In genomic region chr17:57089391-57089790, GRCh38 we compare ENCODE assay signal across 18 cellular contexts.
"Had no signal": no experiment of that assay in that cellular context is flagged by ENCODE, and none has a peak within 500 bp of the region (broad histone marks: within the 10 kb centered on the region; RNA-seq: fewer than 3 reads in every experiment).

No MANE protein-coding gene starts in this region.

- FAIRE-seq: colon, endothelial cell of umbilical vein had no signal

- H3K4me3 ChIP-seq: cardiac muscle cell, skin epidermis had no signal

- H3K4me3 Mint-ChIP-seq: activated CD8-positive, alpha-beta memory T cell treated with anti-CD3 and anti-CD28 coated beads, Interleukin-2, amount 10 ng/mL, durations not matched to agents 7 days and 5 days; activated naive CD8-positive, alpha-beta T cell treated with anti-CD3 and anti-CD28 coated beads, Interleukin-2, amount 10 ng/mL, durations not matched to agents 7 days and 5 days; activated T-cell treated with anti-CD3 and anti-CD28 coated beads, Interleukin-2, amount 50 U/mL, for 4 hours; immature natural killer cell; memory B cell; natural killer cell treated with Interleukin-12 subunit alpha and Interleukin-12 subunit beta and Interleukin-15 and Interleukin-18, amount 100 ng/mL, for 72 hours had no signal

- H3K27ac Mint-ChIP-seq: activated CD8-positive, alpha-beta memory T cell treated with anti-CD3 and anti-CD28 coated beads, Interleukin-2, amount 10 ng/mL, durations not matched to agents 7 days and 5 days; activated naive CD8-positive, alpha-beta T cell treated with anti-CD3 and anti-CD28 coated beads, Interleukin-2, amount 10 ng/mL, durations not matched to agents 7 days and 5 days; memory B cell; natural killer cell treated with Interleukin-12 subunit alpha and Interleukin-12 subunit beta and Interleukin-15 and Interleukin-18, amount 100 ng/mL, for 72 hours; progenitor cell of endocrine pancreas had no signal

- H3K27me3 ChIP-seq: cardiac muscle cell had no signal

- DNase-seq: activated CD4-positive, alpha-beta T cell treated with anti-CD3 and anti-CD28 coated beads, Interleukin-2, amount 50 U/mL, for 4 hours; activated CD4-positive, CD25-positive, alpha-beta regulatory T cell treated with anti-CD3 and anti-CD28 coated beads, Interleukin-2, amount 50 U/mL, for 72 hours; activated CD8-positive, alpha-beta memory T cell treated with anti-CD3 and anti-CD28 coated beads, Interleukin-2, amount 10 ng/mL, durations not matched to agents 7 days and 5 days; activated gamma-delta T cell; activated naive CD8-positive, alpha-beta T cell treated with anti-CD3 and anti-CD28 coated beads, Interleukin-2, amount 10 ng/mL, durations not matched to agents 7 days and 5 days; activated T-cell treated with anti-CD3 and anti-CD28 coated beads, Interleukin-2, amount 50 U/mL, for 4 hours; aorta; immature natural killer cell; occipital lobe; stimulated activated CD4-positive, alpha-beta T cell treated with anti-CD3 and anti-CD28 coated beads, Interleukin-4, amount 100 ng/mL, for 4 hours; trophoblast cell had no signal

- H3K36me3 Mint-ChIP-seq: activated naive CD8-positive, alpha-beta T cell treated with anti-CD3 and anti-CD28 coated beads, Interleukin-2, amount 10 ng/mL, durations not matched to agents 7 days and 5 days; natural killer cell treated with Interleukin-12 subunit alpha and Interleukin-12 subunit beta and Interleukin-15 and Interleukin-18, amount 100 ng/mL, for 72 hours had no signal

- H3K27me3 Mint-ChIP-seq: activated CD8-positive, alpha-beta memory T cell treated with anti-CD3 and anti-CD28 coated beads, Interleukin-2, amount 10 ng/mL, durations not matched to agents 7 days and 5 days; activated naive CD8-positive, alpha-beta T cell treated with anti-CD3 and anti-CD28 coated beads, Interleukin-2, amount 10 ng/mL, durations not matched to agents 7 days and 5 days; memory B cell; progenitor cell of endocrine pancreas had no signal

- H3K9me3 Mint-ChIP-seq: activated naive CD8-positive, alpha-beta T cell treated with anti-CD3 and anti-CD28 coated beads, Interleukin-2, amount 10 ng/mL, durations not matched to agents 7 days and 5 days; activated T-cell treated with anti-CD3 and anti-CD28 coated beads, Interleukin-2, amount 50 U/mL, for 4 hours; immature natural killer cell; memory B cell; natural killer cell treated with Interleukin-12 subunit alpha and Interleukin-12 subunit beta and Interleukin-15 and Interleukin-18, amount 100 ng/mL, for 72 hours had no signal

- H3K27ac ChIP-seq: cardiac muscle cell, skin epidermis had no signal

- ATAC-seq: activated CD8-positive, alpha-beta memory T cell treated with anti-CD3 and anti-CD28 coated beads, Interleukin-2, amount 10 ng/mL, durations not matched to agents 7 days and 5 days; activated T-cell treated with anti-CD3 and anti-CD28 coated beads, Interleukin-2, amount 50 U/mL, for 4 hours; natural killer cell treated with Interleukin-12 subunit alpha and Interleukin-12 subunit beta and Interleukin-15 and Interleukin-18, amount 100 ng/mL, for 72 hours had no signal

- H3K36me3 ChIP-seq: cardiac muscle cell had no signal
